8 cellular contexts compared by ENCODE assay signal in genomic region chr19:1094655-1094977, GRCh38. TPM values are rescaled to one million over a fixed set of nuclear protein-coding genes. Genes with fewer than 3 reads are reported as not detected.
DNase-seq lines count a peak whose midpoint lies in the region; ATAC-seq and TF ChIP-seq lines count a peak whose summit lies in the region.

No MANE protein-coding gene starts in this region.

- BruUV-seq in MCF 10A (replicated peaks; lab: Mats Ljungman, UMichigan), result TSS peak; percentile 30

- no peaks in the 10 kb centered on the region for H3K9me3 ChIP-seq in aorta (ENCODE audit: control insufficient read depth, low read length)

- TF ChIP-seq CTCF in MCF 10A (IDR thresholded peaks at IDR 0.05; ENCODE audit: unreplicated experiment), result no peak
- TF ChIP-seq CTCF in mesothelial cell of epicardium (IDR thresholded peaks at IDR 0.05; ENCODE audit: unreplicated experiment), result no peak

- CTCF ChIA-PET in MCF 10A (lab: Yijun Ruan, JAX), result interaction anchor here (0.6 to 2.0 kb wide), 7 partner anchors 10 to 180 kb away, joined by 3 to 9 read pairs (median 3); no protein-coding TSS in a partner anchor

- peak overlapping the region; percentile 81 to 82 for H3K4me3 ChIP-seq in aorta (ENCODE audit: low read length in 2 of 2)

- H3K4me3 Mint-ChIP-seq in stimulated activated naive CD8-positive, alpha-beta T cell treated with anti-CD3 and anti-CD28 coated beads, Interleukin-15, Interleukin-2, amounts not matched to agents 100 ng/mL and 50 ng/mL, for 24 hours, result peak overlapping the region; percentile 93
- H3K4me3 Mint-ChIP-seq in MCF 10A (ENCODE audit: unreplicated experiment) (peak overlapping the region; percentile 90), mesothelial cell of epicardium (peak overlapping the region; percentile 90)

- no peaks in the 10 kb centered on the region for H3K4me1 ChIP-seq in aorta (ENCODE audit: control insufficient read depth in 1 of 2, insufficient read depth in 2 of 2, low read length in 2 of 2)

- ATAC-seq in stimulated activated naive CD8-positive, alpha-beta T cell treated with anti-CD3 and anti-CD28 coated beads, Interleukin-15, Interleukin-2, amounts not matched to agents 100 U/mL and 50 U/mL, for 24 hours, result no peak
- no peak for ATAC-seq in aorta (ENCODE audit: low FRiP score)

- peaks cover 64% of the 10 kb centered on the region for H3K4me1 Mint-ChIP-seq in stimulated activated naive CD8-positive, alpha-beta T cell treated with anti-CD3 and anti-CD28 coated beads, Interleukin-15, Interleukin-2, amounts not matched to agents 100 ng/mL and 50 ng/mL, for 24 hours (ENCODE audit: low read depth)
- H3K4me1 Mint-ChIP-seq in MCF 10A (ENCODE audit: insufficient read depth, unreplicated experiment) (peaks cover 24% of the 10 kb centered on the region), mesothelial cell of epicardium (peaks cover 20% of the 10 kb centered on the region)

- H3K9me3 Mint-ChIP-seq in stimulated activated naive CD8-positive, alpha-beta T cell treated with anti-CD3 and anti-CD28 coated beads, Interleukin-15, Interleukin-2, amounts not matched to agents 100 ng/mL and 50 ng/mL, for 24 hours, result no peaks in the 10 kb centered on the region
- peaks cover 6% of the 10 kb centered on the region for H3K9me3 Mint-ChIP-seq in MCF 10A (ENCODE audit: unreplicated experiment)
- no peaks in the 10 kb centered on the region for H3K9me3 Mint-ChIP-seq in mesothelial cell of epicardium

- peaks cover 2 to 4% of the 10 kb centered on the region in 2 donors for H3K36me3 ChIP-seq in aorta (ENCODE audit: control insufficient read depth in 1 of 2, insufficient read depth in 2 of 2, low read length in 1 of 2)

- no peaks in the 10 kb centered on the region for H3K27me3 Mint-ChIP-seq in stimulated activated naive CD8-positive, alpha-beta T cell treated with anti-CD3 and anti-CD28 coated beads, Interleukin-15, Interleukin-2, amounts not matched to agents 100 ng/mL and 50 ng/mL, for 24 hours
- H3K27me3 Mint-ChIP-seq in MCF 10A (ENCODE audit: insufficient read depth, unreplicated experiment), result no peaks in the 10 kb centered on the region
- H3K27me3 Mint-ChIP-seq in mesothelial cell of epicardium (ENCODE audit: low read depth), result no peaks in the 10 kb centered on the region

- intact Hi-C loops in MCF 10A (cut with micrococcal nuclease) (loop anchor here (2.0 kb wide), 1 partner anchor 74 kb away; the partner anchor contains the start of genes RNU6-2 and TMEM259), aorta (cut with DNase I) (loop anchor here in 1 of 2 donors (10.0 kb wide), 1 partner anchor 200 kb away; the partner anchor contains the start of genes MED16 and RNU6-9)

- H3K27me3 ChIP-seq in aorta (ENCODE audit: control insufficient read depth in 1 of 2, insufficient read depth in 2 of 2, low read length in 1 of 2), result no peaks in the 10 kb centered on the region

- 1% methylated on average over 16 to 19 of the region's 19 CpGs for WGBS in aorta, 2 donors

- peak overlapping the region; percentile 93 for H3K27ac Mint-ChIP-seq in stimulated activated naive CD8-positive, alpha-beta T cell treated with anti-CD3 and anti-CD28 coated beads, Interleukin-15, Interleukin-2, amounts not matched to agents 100 ng/mL and 50 ng/mL, for 24 hours
- H3K27ac Mint-ChIP-seq in MCF 10A (ENCODE audit: low read depth, unreplicated experiment), result peak overlapping the region; percentile 96
- H3K27ac Mint-ChIP-seq in mesothelial cell of epicardium, result peak overlapping the region; percentile 92

- H3K27ac ChIP-seq in aorta (ENCODE audit: low read depth in 1 of 2, low read length in 2 of 2), result no peak overlapping the region

- POLR2A ChIA-PET in MCF 10A (lab: Yijun Ruan, JAX), result interaction anchor here (0.6 to 3.2 kb wide), 15 partner anchors 9 to 159 kb away, joined by 3 to 19 read pairs (median 5); partner anchors contain the start of genes CNN2 and GPX4

- H3K36me3 Mint-ChIP-seq in stimulated activated naive CD8-positive, alpha-beta T cell treated with anti-CD3 and anti-CD28 coated beads, Interleukin-15, Interleukin-2, amounts not matched to agents 100 ng/mL and 50 ng/mL, for 24 hours (ENCODE audit: low read depth), result no peaks in the 10 kb centered on the region
- H3K36me3 Mint-ChIP-seq in MCF 10A (ENCODE audit: insufficient read depth, unreplicated experiment), result peaks cover 41% of the 10 kb centered on the region
- no peaks in the 10 kb centered on the region for H3K36me3 Mint-ChIP-seq in mesothelial cell of epicardium

- DNase-seq in stimulated activated naive CD8-positive, alpha-beta T cell treated with anti-CD3 and anti-CD28 coated beads, Interleukin-15, Interleukin-2, amounts not matched to agents 100 U/mL and 50 U/mL, for 24 hours, result no peak
- DNase-seq in MCF 10A (ENCODE audit: unreplicated experiment) (no peak), mesothelial cell of epicardium (ENCODE audit: low spot score in 2 of 2, unreplicated experiment in 2 of 2) (no peak), aorta (no peak), DMS 273 (lab: John Stamatoyannopoulos, UW; ENCODE audit: unreplicated experiment) (no peak), nucleus accumbens (lab: John Stamatoyannopoulos, UW) (no peak), DMS 273 treated with DMSO at 0.1 percent for 48 hours (lab: John Stamatoyannopoulos, UW) (no peak)

RNA-seq across cellular contexts. Expression of gene POLR2E, which starts 0.6 kb away (rescaled TPM):
- total RNA-seq in MCF 10A (2022) (184 and 201 TPM in 2 replicates), mesothelial cell of epicardium (137 to 145 TPM (median 143 TPM) in 3 replicates), aorta (10 to 100 TPM; 83.5 to 95.6 TPM)
- polyA plus RNA-seq in aorta, result 100 to 1,000 TPM in 1 of 2 donors, 10 to 100 TPM in 1; 91.5 to 116 TPM

RNA-seq across cellular contexts. Expression of gene GPX4, which starts 9.2 kb away (rescaled TPM):
- 179 and 191 TPM in 2 replicates for total RNA-seq in MCF 10A (2022)
- 190 to 208 TPM (median 201 TPM) in 3 replicates for total RNA-seq in mesothelial cell of epicardium
- total RNA-seq in aorta, result 100 to 1,000 TPM; 165 to 236 TPM
- 100 to 1,000 TPM; 696 to 786 TPM for polyA plus RNA-seq in aorta

RNA-seq across cellular contexts. Expression of gene ARHGAP45, which starts 27.6 kb away (rescaled TPM):
- 11.9 and 15.3 TPM in 2 replicates for total RNA-seq in MCF 10A (2022)
- 2.4 to 3.8 TPM (median 3.2 TPM) in 3 replicates for total RNA-seq in mesothelial cell of epicardium
- total RNA-seq in aorta, result 10 to 100 TPM; 15.3 to 38.6 TPM
- 10 to 100 TPM in 1 of 2 donors, 1 to 10 TPM in 1; 7.4 to 21.8 TPM for polyA plus RNA-seq in aorta

RNA-seq across cellular contexts. Expression of gene ABCA7, which starts 54.7 kb away (rescaled TPM):
- total RNA-seq in MCF 10A (2022), result 10.3 and 18.2 TPM in 2 replicates
- 18.0 to 22.5 TPM (median 20.1 TPM) in 3 replicates for total RNA-seq in mesothelial cell of epicardium
- 10 to 100 TPM in 1 of 2 donors, 1 to 10 TPM in 1; 9.5 to 20.6 TPM for total RNA-seq in aorta
- polyA plus RNA-seq in aorta, result 1 to 10 TPM; 1.9 to 7.6 TPM
